1 cellular context compared by ENCODE assay signal in genomic region chr5:163459888-163460561, GRCh38.
TF ChIP-seq lines count a peak whose summit lies in the region.

TSS of gene NUDCD2 (minus strand) at chr5:163460102. CDS start at chr5:163460050, 52 bp downstream.

TF ChIP-seq in K562, 482 proteins besides CTCF, POLR2A, EP300 and RAD21 (continued from another document and continues in another):
- peak; percentile 46; the same call in 1 of the 2 replicates for TF ChIP-seq ZNF395 (CRISPR knock-in tag; IDR thresholded peaks at IDR 0.05)
- TF ChIP-seq TAF9B (IDR thresholded peaks at IDR 0.05; ENCODE audit: partially characterized antibody) = peak; percentile 77
- peak; percentile 55 for TF ChIP-seq MXD1 (CRISPR knock-in tag; IDR thresholded peaks at IDR 0.05; ENCODE audit: borderline replicate concordance, poor library complexity, severe bottlenecking)
- TF ChIP-seq NCOR1 (IDR thresholded peaks at IDR 0.05) = no peak; the same call in 1 of the 2 replicates
- no peak for TF ChIP-seq ZC3H8 (IDR thresholded peaks at IDR 0.05)
- no peak for TF ChIP-seq ZFP91 (CRISPR knock-in tag; IDR thresholded peaks at IDR 0.05)
- no peak for TF ChIP-seq RFX5 (IDR thresholded peaks at IDR 0.05; ENCODE audit: low read depth, low read length)
- peak; percentile 57; the same call in 1 of the 2 replicates for TF ChIP-seq TAF7 (tag; IDR thresholded peaks at IDR 0.05)
- peak; percentile 89; the same call in 1 of the 2 replicates for TF ChIP-seq PHF8 (IDR thresholded peaks at IDR 0.05; ENCODE audit: borderline replicate concordance, low read length)
- TF ChIP-seq GMEB1 (CRISPR knock-in tag; IDR thresholded peaks at IDR 0.05) = peak; percentile 68; the same call in 1 of the 2 replicates
- TF ChIP-seq ESRRB (CRISPR knock-in tag; IDR thresholded peaks at IDR 0.05; ENCODE audit: borderline replicate concordance) = 0 out of 2 replicates have a peak, but pooled peaks have one; percentile 9
- TF ChIP-seq TRIM28 (IDR thresholded peaks at IDR 0.05) = 0 out of 2 replicates have a peak, but pooled peaks have one; percentile 18
- TF ChIP-seq DEAF1 (CRISPR knock-in tag; IDR thresholded peaks at IDR 0.05) = no peak
- TF ChIP-seq DPF2 (IDR thresholded peaks at IDR 0.05) = no peak
- no peak for TF ChIP-seq ZNF124 (CRISPR knock-in tag; IDR thresholded peaks at IDR 0.05)
- TF ChIP-seq TBP (optimal IDR thresholded peaks at IDR 0.05; ENCODE audit: low read depth, low read length) = peak; percentile 71
- no peak for TF ChIP-seq SFPQ (IDR thresholded peaks at IDR 0.05; ENCODE audit: low read depth, low read length)
- no peak for TF ChIP-seq PURB (CRISPR knock-in tag; IDR thresholded peaks at IDR 0.05; ENCODE audit: low read depth)
- no peak for TF ChIP-seq SNAPC5 (CRISPR knock-in tag; IDR thresholded peaks at IDR 0.05)
- peak; percentile 95 for TF ChIP-seq POLR2G (IDR thresholded peaks at IDR 0.05; ENCODE audit: low read depth, low read length)
- TF ChIP-seq ATF3 (IDR thresholded peaks at IDR 0.05) = no peak; the same call in 1 of the 2 replicates
- TF ChIP-seq ATF3 (CRISPR knock-in tag; conservative IDR thresholded peaks at IDR 0.05) = no peak
- peak; percentile 75; the same call in 1 of the 2 replicates for TF ChIP-seq NKRF (IDR thresholded peaks at IDR 0.05; ENCODE audit: borderline replicate concordance)
- TF ChIP-seq SIN3B (IDR thresholded peaks at IDR 0.05; ENCODE audit: low read depth) = 0 out of 2 replicates have a peak, but pooled peaks have one; percentile 11
- TF ChIP-seq HOMEZ (CRISPR knock-in tag; IDR thresholded peaks at IDR 0.05) = no peak
- peak; percentile 12; the same call in 1 of the 2 replicates for TF ChIP-seq TEAD4 (IDR thresholded peaks at IDR 0.05; ENCODE audit: low read length)
- TF ChIP-seq TEAD4 (CRISPR knock-in tag; IDR thresholded peaks at IDR 0.05; ENCODE audit: borderline replicate concordance) = no peak
- peak in 1 of 2 experiments; percentile 60; a peak in 1 of 3 replicates for TF ChIP-seq CBX3 (IDR thresholded peaks at IDR 0.05; ENCODE audit: borderline replicate concordance in 1 of 2, low read length in 2 of 2)
- TF ChIP-seq MCM3 (IDR thresholded peaks at IDR 0.05) = no peak
- peak; percentile 26 for TF ChIP-seq RBM22 (IDR thresholded peaks at IDR 0.05; ENCODE audit: low read depth, low read length, poor library complexity, severe bottlenecking)
- TF ChIP-seq CEBPZ (IDR thresholded peaks at IDR 0.05; ENCODE audit: borderline replicate concordance, low read depth, low read length) = no peak
- TF ChIP-seq XRCC4 (IDR thresholded peaks at IDR 0.05; ENCODE audit: extremely low read depth, insufficient read depth, insufficient read length) = no peak
- TF ChIP-seq HMGXB4 (CRISPR knock-in tag; IDR thresholded peaks at IDR 0.05) = peak; percentile 86
- TF ChIP-seq ATF7 (IDR thresholded peaks at IDR 0.05) = peak; percentile 66
- TF ChIP-seq HEY1 (CRISPR knock-in tag; IDR thresholded peaks at IDR 0.05; ENCODE audit: borderline replicate concordance) = no peak; the same call in 1 of the 2 replicates
- TF ChIP-seq L3MBTL2 (IDR thresholded peaks at IDR 0.05) = peak; percentile 92
- TF ChIP-seq NBN (IDR thresholded peaks at IDR 0.05; ENCODE audit: low read depth) = no peak
